ENCODE assay signal across 11 cellular contexts in the genomic region with DNA sequence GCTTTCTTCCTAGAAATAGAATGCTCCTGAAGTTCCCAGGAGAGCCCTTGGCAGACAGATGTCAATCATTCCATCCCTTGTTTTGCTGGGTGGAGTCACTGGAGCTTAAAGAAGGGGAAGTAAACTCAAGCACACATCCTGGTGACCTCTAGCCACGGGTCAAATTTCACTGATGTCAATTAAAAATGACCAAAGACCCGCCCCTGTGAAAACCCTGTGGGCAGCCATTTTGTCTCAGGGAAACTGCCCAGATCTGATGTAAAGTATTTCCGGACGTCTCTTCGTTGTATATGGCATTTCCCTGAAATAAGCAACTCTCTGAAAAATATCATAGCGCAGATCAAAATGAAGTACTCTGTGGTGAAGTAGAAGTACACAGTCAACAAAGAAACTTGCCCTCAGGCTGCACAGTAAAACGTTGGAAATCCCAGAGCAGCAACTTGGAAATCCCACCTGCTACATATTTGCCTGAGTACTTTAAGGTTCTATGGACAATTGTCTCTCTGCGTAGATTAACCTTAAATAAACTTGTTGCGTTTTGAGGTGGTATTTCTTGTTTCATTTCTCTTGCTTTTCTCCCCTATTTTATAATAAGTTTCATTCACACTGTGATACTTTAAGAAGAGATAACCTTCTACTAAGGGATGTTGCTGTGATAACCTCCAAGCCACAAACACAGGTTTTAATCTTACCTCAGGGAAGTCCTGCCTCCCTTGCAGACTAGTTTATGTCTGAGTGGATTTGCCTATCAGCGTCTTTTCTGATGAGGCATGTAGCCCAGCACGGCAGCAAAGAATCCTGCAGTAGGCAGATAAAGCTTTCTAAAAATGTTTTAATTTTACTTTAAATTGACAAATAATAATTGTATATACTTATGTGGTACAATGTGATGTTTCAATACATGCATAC.
DNase-seq lines count a peak whose midpoint lies in the region; ATAC-seq, FAIRE-seq and TF ChIP-seq lines count a peak whose summit lies in the region.
"Had no signal": no experiment of that assay in that cellular context is flagged by ENCODE, and none has a peak within 500 bp of the region (broad histone marks: within the 10 kb centered on the region; RNA-seq: fewer than 3 reads in every experiment).

No MANE protein-coding gene starts in this region.

- peak overlapping the region; percentile 41; the same call in 1 of the 2 replicates for H3K4me3 ChIP-seq in GM08714 (ENCODE audit: low read length)
- H3K4me3 ChIP-seq: lower lobe of right lung had no signal

- POLR2A ChIA-PET in CD4-positive, alpha-beta T cell (lab: Charles Lee): interaction anchor here (0.6 kb wide), 1 partner anchor 101 kb away, joined by 3 read pairs; no protein-coding TSS in a partner anchor

- H3K9me3 ChIP-seq in T-helper 17 cell (ENCODE audit: control insufficient read depth, low read length, poor library complexity, severe bottlenecking): no peaks in the 10 kb centered on the region
- H3K9me3 ChIP-seq in CD4-positive, alpha-beta T cell (ENCODE audit: control insufficient read depth, low read length): no peaks in the 10 kb centered on the region
- H3K9me3 ChIP-seq: lower lobe of right lung had no signal

- no peaks in the 10 kb centered on the region for H3K36me3 Mint-ChIP-seq in T-helper 17 cell (ENCODE audit: low read depth)
- H3K36me3 Mint-ChIP-seq in CD4-positive, alpha-beta T cell (ENCODE audit: low read depth): no peaks in the 10 kb centered on the region

- ATAC-seq in GM19452 (IDR thresholded peaks at IDR 0.05; ENCODE audit: unreplicated experiment) (peak; percentile 64), HG03095 (IDR thresholded peaks at IDR 0.05; ENCODE audit: unreplicated experiment) (peak; percentile 68), T-helper 17 cell (no peak)
- ATAC-seq in CD4-positive, alpha-beta T cell (ENCODE audit: poor library complexity): no peak
- ATAC-seq: lower lobe of right lung had no signal

- no peak overlapping the region for H3K27ac ChIP-seq in CD4-positive, alpha-beta T cell (ENCODE audit: low read depth, low read length)
- H3K27ac ChIP-seq: lower lobe of right lung had no signal

- intact Hi-C loops in CD4-positive, alpha-beta T cell (cut with DNase I, micrococcal nuclease): no loop called here

- no peak for TF ChIP-seq CTCF in CD4-positive, alpha-beta T cell (IDR thresholded peaks at IDR 0.05)

- no peak overlapping the region for H3K27ac Mint-ChIP-seq in T-helper 17 cell
- no peak overlapping the region for H3K27ac Mint-ChIP-seq in CD4-positive, alpha-beta T cell

- DNase-seq in SW480 (ENCODE audit: low spot score) (peak; percentile 14), T-helper 17 cell (no peak), GM12892 (ENCODE audit: insufficient read length) (no peak)
- no peak for DNase-seq in stimulated activated naive CD4-positive, alpha-beta T cell treated with Interleukin-2 at 50 U/mL for 16 hours (lab: John Stamatoyannopoulos, UW)
- no peak for DNase-seq in CD4-positive, alpha-beta T cell
- DNase-seq: lower lobe of right lung; NCI-H510A; stimulated activated CD4-positive, alpha-beta T cell treated with anti-CD3 and anti-CD28 coated beads, Interleukin-1b, Interleukin-23, amount 100 ng/mL, for 48 hours had no signal

- H3K9me3 Mint-ChIP-seq in CD4-positive, alpha-beta T cell: no peaks in the 10 kb centered on the region

- FAIRE-seq in GM12892 (lab: Jason Lieb, UNC): no peak

- H3K4me3 Mint-ChIP-seq in T-helper 17 cell: no peak overlapping the region
- no peak overlapping the region for H3K4me3 Mint-ChIP-seq in CD4-positive, alpha-beta T cell

- H3K27me3 Mint-ChIP-seq in T-helper 17 cell: peaks cover 14% of the 10 kb centered on the region
- H3K27me3 Mint-ChIP-seq in CD4-positive, alpha-beta T cell: peaks cover 5% of the 10 kb centered on the region

- TF ChIP-seq POLR2A in GM12892 (IDR thresholded peaks at IDR 0.05; ENCODE audit: low read depth, low read length): no peak

- H3K27me3 ChIP-seq in CD4-positive, alpha-beta T cell (ENCODE audit: control insufficient read depth, insufficient read depth, low read length): peaks cover 7% of the 10 kb centered on the region

- CTCF ChIA-PET in CD4-positive, alpha-beta T cell (lab: Charles Lee): no interaction called here

- H3K4me1 Mint-ChIP-seq in T-helper 17 cell: no peaks in the 10 kb centered on the region
- no peaks in the 10 kb centered on the region for H3K4me1 Mint-ChIP-seq in CD4-positive, alpha-beta T cell (ENCODE audit: low read depth)

Comparison
In these comparisons a context has a peak if more than half of its experiments do, and no peak if none do; other contexts are left out.
1. ATAC-seq: peak in GM19452 (single experiment) and HG03095 (single experiment); none in T-helper 17 cell (single experiment) and CD4-positive, alpha-beta T cell (single experiment).